Comparison of ENCODE assay signal across 12 cellular contexts in genomic region chrX:49176421-49177326, GRCh38. TPM values are rescaled to one million over a fixed set of nuclear protein-coding genes. Genes with fewer than 3 reads are reported as not detected.
DNase-seq lines count a peak whose midpoint lies in the region; ATAC-seq and TF ChIP-seq lines count a peak whose summit lies in the region.
"Had no signal": no experiment of that assay in that cellular context is flagged by ENCODE, and none has a peak within 500 bp of the region (broad histone marks: within the 10 kb centered on the region; RNA-seq: fewer than 3 reads in every experiment).

No MANE protein-coding gene starts in this region.

- H3K36me3 ChIP-seq in H7 (replicated peaks; ENCODE audit: control insufficient read depth, insufficient read depth, low read length) = peaks cover 3% of the 10 kb centered on the region
- peaks cover 12% of the 10 kb centered on the region for H3K36me3 ChIP-seq in PC-3 (ENCODE audit: low read depth, low read length)
- H3K36me3 ChIP-seq in esophagus (ENCODE audit: control insufficient read depth in 2 of 2, insufficient read depth in 2 of 2, low read length in 1 of 2) = peaks cover 0 to 31% of the 10 kb centered on the region in 2 donors
- H3K36me3 ChIP-seq in rectal smooth muscle tissue (ENCODE audit: control insufficient read depth, insufficient read depth, low read length) = peaks cover 4% of the 10 kb centered on the region
- H3K36me3 ChIP-seq: neural progenitor cell had no signal

- 35 to 66% methylated on average over 26 to 27 of the region's 27 CpGs for WGBS in esophagus, 2 donors

- H3K4me2 ChIP-seq in PC-3 (ENCODE audit: low read length) = no peak overlapping the region
- H3K4me2 ChIP-seq: neural progenitor cell had no signal

- H3K27me3 ChIP-seq in H7 (ENCODE audit: control insufficient read depth, insufficient read depth, low read length) (peaks cover 15% of the 10 kb centered on the region), PC-3 (ENCODE audit: low read length) (no peaks in the 10 kb centered on the region), esophagus (ENCODE audit: control insufficient read depth in 1 of 2, insufficient read depth in 2 of 2, low read length in 2 of 2) (no peaks in the 10 kb centered on the region), rectal smooth muscle tissue (ENCODE audit: control insufficient read depth, insufficient read depth, low read length) (no peaks in the 10 kb centered on the region)

- intact Hi-C loops in PC-3 (cut with micrococcal nuclease) = no loop called here

- H3K27ac ChIP-seq in PC-3 (ENCODE audit: low read length) (no peak overlapping the region), esophagus (ENCODE audit: low read depth in 2 of 2, low read length in 1 of 2) (peak overlapping the region; percentile 78 to 83), rectal smooth muscle tissue (ENCODE audit: low read depth, low read length) (peak overlapping the region; percentile 18)
- H3K27ac ChIP-seq: neural progenitor cell had no signal

- H3K79me2 ChIP-seq in PC-3 (ENCODE audit: low read length) = peaks cover 28% of the 10 kb centered on the region

- ATAC-seq in PC-3 (0 out of 2 replicates have a peak, but pooled peaks have one; percentile 6), GM18517 (IDR thresholded peaks at IDR 0.05; ENCODE audit: unreplicated experiment) (no peak)

- POLR2A ChIA-PET in PC-3 (lab: Charles Lee; ENCODE audit: unreplicated experiment) = no interaction called here

- no peaks in the 10 kb centered on the region for H3F3A ChIP-seq in PC-3 (ENCODE audit: low read length, unreplicated experiment)

- H3K4me1 ChIP-seq in PC-3 (ENCODE audit: insufficient read depth, low read length) = peaks cover 8% of the 10 kb centered on the region; the same call in 1 of the 2 replicates
- H3K4me1 ChIP-seq in esophagus (ENCODE audit: control insufficient read depth in 2 of 2, insufficient read depth in 2 of 2, low read length in 1 of 2) = peaks cover 0 to 11% of the 10 kb centered on the region in 2 donors
- H3K4me1 ChIP-seq in rectal smooth muscle tissue (ENCODE audit: control insufficient read depth, insufficient read depth, low read length) = no peaks in the 10 kb centered on the region
- H3K4me1 ChIP-seq: neural progenitor cell had no signal

- CTCF ChIA-PET in PC-3 (lab: Charles Lee) = no interaction called here

- no peaks in the 10 kb centered on the region for H3K9me2 ChIP-seq in PC-3 (replicated peaks; ENCODE audit: low read length)

- DNase-seq in H7 (peak; percentile 38), PC-3 (no peak), C1 segment of cervical spinal cord (lab: John Stamatoyannopoulos, UW) (no peak), Ammon's horn (ENCODE audit: low spot score) (no peak), cortex of kidney (lab: John Stamatoyannopoulos, UW) (no peak)
- DNase-seq: caudate nucleus, hippocampal formation, NCI-H2107 had no signal

- H3K9ac ChIP-seq in PC-3 (ENCODE audit: low read length) (no peak overlapping the region), rectal smooth muscle tissue (ENCODE audit: low read length) (no peak overlapping the region)
- H3K9ac ChIP-seq: neural progenitor cell had no signal

- peaks cover 10% of the 10 kb centered on the region for H4K20me1 ChIP-seq in PC-3 (ENCODE audit: low read length)

- H3K4me3 ChIP-seq in H7 (ENCODE audit: insufficient read depth, low read depth, low read length) = no peak overlapping the region
- H3K4me3 ChIP-seq in PC-3 (ENCODE audit: low read length) = no peak overlapping the region
- no peak overlapping the region for H3K4me3 ChIP-seq in esophagus (ENCODE audit: low read depth in 1 of 2, low read length in 2 of 2)
- H3K4me3 ChIP-seq in rectal smooth muscle tissue (ENCODE audit: low read length) = no peak overlapping the region
- H3K4me3 ChIP-seq: neural progenitor cell had no signal

- BruUV-seq in PC-3 (replicated peaks; lab: Mats Ljungman, UMichigan) = no TSS peak

- no peaks in the 10 kb centered on the region for H3K9me3 ChIP-seq in PC-3 (ENCODE audit: low read length)
- H3K9me3 ChIP-seq in esophagus (ENCODE audit: control insufficient read depth in 2 of 2, insufficient read depth in 1 of 2, low read depth in 1 of 2, low read length in 1 of 2) = no peaks in the 10 kb centered on the region

- no peak overlapping the region for H2AFZ ChIP-seq in PC-3 (ENCODE audit: low read length)
- H2AFZ ChIP-seq: neural progenitor cell had no signal

- TF ChIP-seq CTCF in PC-3 (conservative IDR thresholded peaks at IDR 0.05; ENCODE audit: low read depth, low read length) = no peak

RNA-seq across cellular contexts. Expression of gene PLP2, which starts 5.0 kb away (rescaled TPM):
- 1.1 and 1.5 TPM in 2 replicates for total RNA-seq in H7 (2014; rRNA removed; shearing (Covaris generic))
- 165 and 171 TPM in 2 replicates for total RNA-seq in PC-3 (2014; rRNA removed)
- 100 to 1,000 TPM; 267 to 453 TPM for polyA plus RNA-seq in esophagus

RNA-seq across cellular contexts. Expression of gene PRICKLE3, which starts 9.5 kb away (rescaled TPM):
- 8.9 and 13.9 TPM in 2 replicates for total RNA-seq in H7 (2014; rRNA removed; shearing (Covaris generic))
- total RNA-seq in PC-3 (2014; rRNA removed) = 16.5 and 29.1 TPM in 2 replicates
- 10 to 100 TPM; 12.2 to 14.2 TPM for polyA plus RNA-seq in esophagus

RNA-seq across cellular contexts. Expression of gene MAGIX, which starts 14.1 kb away (rescaled TPM):
- total RNA-seq in H7 (2014; rRNA removed; shearing (Covaris generic)) = 0.21 and 1.00 TPM in 2 replicates
- 9.3 and 12.5 TPM in 2 replicates for total RNA-seq in PC-3 (2014; rRNA removed)
- polyA plus RNA-seq in esophagus = 1 to 10 TPM; 6.0 to 6.3 TPM

RNA-seq across cellular contexts. Expression of gene SYP, which starts 23.3 kb away (rescaled TPM):
- total RNA-seq in H7 (2014; rRNA removed; shearing (Covaris generic)) = 1.7 and 1.9 TPM in 2 replicates
- 0.29 and 0.47 TPM in 2 replicates for total RNA-seq in PC-3 (2014; rRNA removed)
- polyA plus RNA-seq in esophagus = under 1 TPM; 0.75 to 0.79 TPM

RNA-seq across cellular contexts. Expression of gene GPKOW, which starts 53.1 kb away (rescaled TPM):
- 24.4 and 31.4 TPM in 2 replicates for total RNA-seq in H7 (2014; rRNA removed; shearing (Covaris generic))
- total RNA-seq in PC-3 (2014; rRNA removed) = 54.2 TPM in 2 replicates
- polyA plus RNA-seq in esophagus = 10 to 100 TPM in 1 of 2 donors, 1 to 10 TPM in 1; 7.3 to 18.1 TPM

Comparison
In these comparisons a context has a peak if more than half of its experiments do, and no peak if none do; other contexts are left out.
1. RNA of gene PLP2, which starts 5.0 kb away (total RNA-seq): 165 to 171 TPM in PC-3; 1.1 to 1.5 TPM in H7; every median in the first group is over 10 times any median in the second.